In the genomic region with DNA sequence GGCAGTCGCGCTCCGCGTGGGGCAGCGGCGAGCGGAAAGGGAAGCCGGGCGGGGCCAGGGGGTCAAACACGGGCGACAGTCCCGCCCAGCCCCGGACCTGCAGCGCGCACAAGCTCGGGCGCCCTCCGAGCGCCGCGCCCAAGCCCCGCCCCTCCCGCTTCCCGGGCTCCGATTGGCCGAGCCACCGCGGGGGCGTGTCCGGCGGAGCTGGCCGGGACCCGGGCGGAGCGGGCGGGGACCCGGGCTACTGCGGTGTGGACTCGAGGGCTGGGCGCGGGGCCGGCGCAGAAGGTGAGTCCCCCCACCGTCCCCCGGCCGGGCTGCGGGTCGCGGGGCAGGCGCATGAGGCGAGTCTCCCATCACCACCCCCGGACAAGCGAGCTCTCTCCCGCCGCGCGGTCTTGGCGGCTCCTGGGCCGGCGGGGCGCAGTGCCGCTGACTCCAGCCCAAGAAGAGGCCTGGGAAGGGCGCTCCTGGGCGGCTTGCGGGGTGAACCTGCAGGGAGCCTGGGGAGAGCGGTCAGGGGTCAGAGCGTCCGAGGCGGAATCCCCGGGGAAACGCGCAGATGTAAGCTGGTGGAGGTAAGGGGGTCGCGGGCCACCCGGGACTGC, we compare ENCODE assay signal across 8 cellular contexts. TPM values are rescaled to one million over a fixed set of nuclear protein-coding genes. Genes with fewer than 3 reads are reported as not detected.
DNase-seq lines count a peak whose midpoint lies in the region; ATAC-seq, FAIRE-seq and TF ChIP-seq lines count a peak whose summit lies in the region.

Gene PLEKHF1 (plus strand): TSS at position 247 of the 611 bp plus-strand sequence. CDS start 8,379 bp downstream, outside the sequence.

- no peaks in the 10 kb centered on the region for H3K9me3 Mint-ChIP-seq in activated T-helper 2 cell treated with anti-CD3 and anti-CD28 coated beads, Interferon-gamma antibody, Interleukin-2, Interleukin-4, amounts not matched to agents 10 μg/mL and 5 μg/mL and 100 μg/mL, durations not matched to agents 14 hours and 24 hours and 36 hours
- no peaks in the 10 kb centered on the region for H3K9me3 Mint-ChIP-seq in nephron
- no peaks in the 10 kb centered on the region for H3K9me3 Mint-ChIP-seq in stimulated activated naive CD8-positive, alpha-beta T cell treated with anti-CD3 and anti-CD28 coated beads, Interleukin-15, Interleukin-2, amounts not matched to agents 100 ng/mL and 50 ng/mL, for 24 hours

- peak within 1 kb of the TSS; percentile 61 for H3K27ac Mint-ChIP-seq in activated T-helper 2 cell treated with anti-CD3 and anti-CD28 coated beads, Interferon-gamma antibody, Interleukin-2, Interleukin-4, amounts not matched to agents 10 μg/mL and 5 μg/mL and 100 μg/mL, durations not matched to agents 14 hours and 24 hours and 36 hours
- peak within 1 kb of the TSS in 1 of 3 experiments; percentile 65 for H3K27ac Mint-ChIP-seq in nephron
- H3K27ac Mint-ChIP-seq in stimulated activated naive CD8-positive, alpha-beta T cell treated with anti-CD3 and anti-CD28 coated beads, Interleukin-15, Interleukin-2, amounts not matched to agents 100 ng/mL and 50 ng/mL, for 24 hours: peak within 1 kb of the TSS; percentile 92

- peaks cover 34% of the 10 kb centered on the region for H3K36me3 Mint-ChIP-seq in activated T-helper 2 cell treated with anti-CD3 and anti-CD28 coated beads, Interferon-gamma antibody, Interleukin-2, Interleukin-4, amounts not matched to agents 10 μg/mL and 5 μg/mL and 100 μg/mL, durations not matched to agents 14 hours and 24 hours and 36 hours (ENCODE audit: low read depth)
- H3K36me3 Mint-ChIP-seq in nephron (ENCODE audit: low read depth): no peaks in the 10 kb centered on the region
- H3K36me3 Mint-ChIP-seq in stimulated activated naive CD8-positive, alpha-beta T cell treated with anti-CD3 and anti-CD28 coated beads, Interleukin-15, Interleukin-2, amounts not matched to agents 100 ng/mL and 50 ng/mL, for 24 hours (ENCODE audit: low read depth): peaks cover 20% of the 10 kb centered on the region

- TF ChIP-seq CTCF in RWPE1 (conservative IDR thresholded peaks at IDR 0.05; ENCODE audit: low read depth) (no peak), fibroblast of pulmonary artery (IDR thresholded peaks at IDR 0.05; ENCODE audit: low read length, missing control alignments) (no peak), nephron (IDR thresholded peaks at IDR 0.05; ENCODE audit: unreplicated experiment in 3 of 3) (no peak)

- H3K4me1 Mint-ChIP-seq in activated T-helper 2 cell treated with anti-CD3 and anti-CD28 coated beads, Interferon-gamma antibody, Interleukin-2, Interleukin-4, amounts not matched to agents 10 μg/mL and 5 μg/mL and 100 μg/mL, durations not matched to agents 14 hours and 24 hours and 36 hours (ENCODE audit: low read depth): peaks cover 62% of the 10 kb centered on the region
- peaks cover 39% of the 10 kb centered on the region for H3K4me1 Mint-ChIP-seq in nephron
- peaks cover 83% of the 10 kb centered on the region for H3K4me1 Mint-ChIP-seq in stimulated activated naive CD8-positive, alpha-beta T cell treated with anti-CD3 and anti-CD28 coated beads, Interleukin-15, Interleukin-2, amounts not matched to agents 100 ng/mL and 50 ng/mL, for 24 hours (ENCODE audit: low read depth)

- peak within 1 kb of the TSS; percentile 85 for H3K4me3 Mint-ChIP-seq in activated T-helper 2 cell treated with anti-CD3 and anti-CD28 coated beads, Interferon-gamma antibody, Interleukin-2, Interleukin-4, amounts not matched to agents 10 μg/mL and 5 μg/mL and 100 μg/mL, durations not matched to agents 14 hours and 24 hours and 36 hours (ENCODE audit: low read depth)
- peak within 1 kb of the TSS; percentile 79 to 85 (median 83) for H3K4me3 Mint-ChIP-seq in nephron
- H3K4me3 Mint-ChIP-seq in stimulated activated naive CD8-positive, alpha-beta T cell treated with anti-CD3 and anti-CD28 coated beads, Interleukin-15, Interleukin-2, amounts not matched to agents 100 ng/mL and 50 ng/mL, for 24 hours: peak within 1 kb of the TSS; percentile 88

- FAIRE-seq in HTR-8/SVneo (lab: Jason Lieb, UNC): peak; percentile 65

- intact Hi-C loops in activated T-helper 2 cell treated with anti-CD3 and anti-CD28 coated beads, Interferon-gamma antibody, Interleukin-2, Interleukin-4, amounts not matched to agents 10 μg/mL and 5 μg/mL and 100 μg/mL, durations not matched to agents 14 hours and 24 hours and 36 hours (cut with micrococcal nuclease): loop anchor here (1.0 to 10.0 kb wide), 2 partner anchors 51 to 279 kb away; partner anchors contain the start of gene URI1

- peak within 1 kb of the TSS; percentile 84 for H3K27ac ChIP-seq in RWPE1

- POLR2A ChIA-PET in RWPE1 (lab: Yijun Ruan, JAX; ENCODE audit: low non-redundant PET): interaction anchor here (0.7 to 1.2 kb wide), 2 partner anchors 31 to 60 kb away, joined by 3 to 5 read pairs; partner anchors contain the start of gene POP4

- DNase-seq in DMS53 treated with DMSO at 0.1 percent for 48 hours (lab: John Stamatoyannopoulos, UW; ENCODE audit: unreplicated experiment) (peak; percentile 35), HTR-8/SVneo (ENCODE audit: insufficient read length, low spot score) (peak; percentile 86), RWPE1 (ENCODE audit: low spot score) (peak; percentile 86), fibroblast of pulmonary artery (ENCODE audit: low read depth) (peak; percentile 74)
- DNase-seq in activated T-helper 2 cell treated with anti-CD3 and anti-CD28 coated beads, Interferon-gamma antibody, Interleukin-2, Interleukin-4, amounts not matched to agents 10 μg/mL and 5 μg/mL and 100 μg/mL, durations not matched to agents 14 hours and 24 hours and 36 hours (ENCODE audit: low spot score): peak; percentile 86

- ATAC-seq in GM21381 (IDR thresholded peaks at IDR 0.05; ENCODE audit: unreplicated experiment): peak; percentile 84

- no peaks in the 10 kb centered on the region for H3K27me3 Mint-ChIP-seq in activated T-helper 2 cell treated with anti-CD3 and anti-CD28 coated beads, Interferon-gamma antibody, Interleukin-2, Interleukin-4, amounts not matched to agents 10 μg/mL and 5 μg/mL and 100 μg/mL, durations not matched to agents 14 hours and 24 hours and 36 hours (ENCODE audit: low read depth)
- H3K27me3 Mint-ChIP-seq in nephron (ENCODE audit: low read depth): peaks cover 16% of the 10 kb centered on the region
- no peaks in the 10 kb centered on the region for H3K27me3 Mint-ChIP-seq in stimulated activated naive CD8-positive, alpha-beta T cell treated with anti-CD3 and anti-CD28 coated beads, Interleukin-15, Interleukin-2, amounts not matched to agents 100 ng/mL and 50 ng/mL, for 24 hours

- peak within 1 kb of the TSS; percentile 69 for H3K4me3 ChIP-seq in fibroblast of pulmonary artery (replicated peaks; ENCODE audit: low read depth, low read length)

- CTCF ChIA-PET in RWPE1 (lab: Yijun Ruan, JAX): interaction anchor here (0.7 to 2.0 kb wide), 5 partner anchors 11 to 178 kb away, joined by 3 to 7 read pairs (median 5); no protein-coding TSS in a partner anchor

RNA-seq across cellular contexts. Expression of gene PLEKHF1, which starts in this region (rescaled TPM):
- total RNA-seq in activated T-helper 2 cell treated with anti-CD3 and anti-CD28 coated beads, Interferon-gamma antibody, Interleukin-2, Interleukin-4, amounts not matched to agents 10 μg/mL and 5 μg/mL and 100 μg/mL, durations not matched to agents 14 hours and 24 hours and 36 hours: 28.0 and 30.3 TPM in 2 replicates

Comparison
In these comparisons a context has a peak if more than half of its experiments do, and no peak if none do; other contexts are left out.
1. Peak in every context shown above with its lines: DNase-seq, ATAC-seq, H3K4me3 ChIP-seq and H3K27ac ChIP-seq.
2. DNase-seq: peak in every context shown above with its lines; median percentile 86 in HTR-8/SVneo; 86 in RWPE1; 86 in activated T-helper 2 cell treated with anti-CD3 and anti-CD28 coated beads, Interferon-gamma antibody, Interleukin-2, Interleukin-4, amounts not matched to agents 10 μg/mL and 5 μg/mL and 100 μg/mL, durations not matched to agents 14 hours and 24 hours and 36 hours; 74 in fibroblast of pulmonary artery; 35 in DMS53 treated with DMSO at 0.1 percent for 48 hours.